Comparison of ENCODE assay signal across 13 cellular contexts in genomic region chr2:29123584-29124349, GRCh38. TPM values are rescaled to one million over a fixed set of nuclear protein-coding genes. Genes with fewer than 3 reads are reported as not detected.
DNase-seq lines count a peak whose midpoint lies in the region; ATAC-seq and TF ChIP-seq lines count a peak whose summit lies in the region.
"Had no signal": no experiment of that assay in that cellular context is flagged by ENCODE, and none has a peak within 500 bp of the region (broad histone marks: within the 10 kb centered on the region; RNA-seq: fewer than 3 reads in every experiment).

No MANE protein-coding gene starts in this region.

- no peaks in the 10 kb centered on the region for H3K27me3 ChIP-seq in foreskin keratinocyte
- H3K27me3 ChIP-seq: dorsolateral prefrontal cortex, stomach had no signal

- TF ChIP-seq CTCF in foreskin keratinocyte (conservative IDR thresholded peaks at IDR 0.05) = no peak

- ATAC-seq in foreskin keratinocyte = peak; percentile 89
- no peak for ATAC-seq in HG02938 (IDR thresholded peaks at IDR 0.05; ENCODE audit: unreplicated experiment)
- ATAC-seq in GM19397 (IDR thresholded peaks at IDR 0.05; ENCODE audit: unreplicated experiment) = no peak

- peak overlapping the region; percentile 94 for H3K27ac ChIP-seq in foreskin keratinocyte
- H3K27ac ChIP-seq: stomach had no signal

- DNase-seq in A172 (ENCODE audit: low spot score) = peak; percentile 91
- DNase-seq in GM04504 (ENCODE audit: low read depth) = peak; percentile 53
- DNase-seq in activated naive CD4-positive, alpha-beta T cell treated with anti-CD3 and anti-CD28 coated beads, Interleukin-2, amount 50 U/mL, for 16 hours = peak; percentile 22
- DNase-seq in foreskin keratinocyte = peak; percentile 76 to 89
- DNase-seq in hypothalamus (lab: John Stamatoyannopoulos, UW) = no peak
- DNase-seq in NCI-H2171 (lab: John Stamatoyannopoulos, UW) = no peak
- DNase-seq: activated CD4-positive, alpha-beta T cell treated with anti-CD3 and anti-CD28 coated beads, Interleukin-2, amount 10 ng/mL, durations not matched to agents 24 days and 14 days; dorsolateral prefrontal cortex; Karpas-422; retina; stomach had no signal

- peaks cover 51% of the 10 kb centered on the region for H3K4me1 ChIP-seq in foreskin keratinocyte

RNA-seq across cellular contexts. Expression of gene CLIP4, which starts 8.6 kb away (rescaled TPM):
- total RNA-seq in A172 (2014; rRNA removed; shearing (Covaris generic)) = 26.9 and 40.2 TPM in 2 replicates
- total RNA-seq in foreskin keratinocyte = 28.2 and 36.5 TPM in 2 replicates
- polyA plus RNA-seq in foreskin keratinocyte = 9.5 and 9.6 TPM in 2 replicates

RNA-seq across cellular contexts. Expression of gene PCARE, which starts 49.4 kb away (rescaled TPM):
- total RNA-seq in A172 (2014; rRNA removed; shearing (Covaris generic)) = not detected in 2 replicates
- not detected in 2 replicates for total RNA-seq in foreskin keratinocyte
- not detected in 2 replicates for polyA plus RNA-seq in foreskin keratinocyte
- total RNA-seq: activated CD4-positive, alpha-beta T cell treated with anti-CD3 and anti-CD28 coated beads, Interleukin-2, amount 10 ng/mL, durations not matched to agents 24 days and 14 days had no signal

Comparison
In these comparisons a context has a peak if more than half of its experiments do, and no peak if none do; other contexts are left out.
1. DNase-seq: peak in A172 (single experiment), GM04504 (single experiment), activated naive CD4-positive, alpha-beta T cell treated with anti-CD3 and anti-CD28 coated beads, Interleukin-2, amount 50 U/mL, for 16 hours (single experiment) and foreskin keratinocyte (2 of 2); none in hypothalamus (0 of 51) and NCI-H2171 (single experiment).